Comparison of ENCODE assay signal across 13 cellular contexts in the genomic region with DNA sequence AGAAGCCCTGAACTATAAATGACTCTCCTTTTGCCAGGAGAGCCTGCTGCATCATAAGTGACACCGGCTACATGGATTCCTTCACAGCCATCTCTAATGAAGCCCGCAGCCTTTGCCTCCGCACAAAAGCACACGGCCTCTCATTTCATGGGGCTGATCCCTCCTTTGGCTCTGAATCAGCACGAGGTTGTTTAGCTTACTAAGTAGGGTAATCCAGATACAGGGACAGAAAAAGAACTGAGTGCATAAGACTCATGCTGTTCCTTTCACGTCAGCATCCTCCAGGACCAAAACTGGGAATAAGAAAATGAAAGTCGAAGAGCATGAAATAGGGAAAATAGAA.
DNase-seq lines count a peak whose midpoint lies in the region; ATAC-seq and TF ChIP-seq lines count a peak whose summit lies in the region.
"Had no signal": no experiment of that assay in that cellular context is flagged by ENCODE, and none has a peak within 500 bp of the region (broad histone marks: within the 10 kb centered on the region; RNA-seq: fewer than 3 reads in every experiment).

No MANE protein-coding gene starts in this region.

- ATAC-seq in Right ventricle myocardium superior (ENCODE audit: poor library complexity): peak; percentile 63
- ATAC-seq: left colon had no signal

- H3K4me1 ChIP-seq in adipocyte (ENCODE audit: control insufficient read depth, insufficient read depth, low read length) (peaks cover 18% of the 10 kb centered on the region), trophoblast cell (ENCODE audit: control insufficient read depth in 1 of 2, insufficient read depth in 2 of 2, low read length in 2 of 2) (peaks cover 0 to 3% of the 10 kb centered on the region in 2 experiments)

- peak overlapping the region; percentile 38 for H2BK120ac ChIP-seq in trophoblast cell (ENCODE audit: insufficient read depth, low read length, poor library complexity)

- intact Hi-C loops in Right ventricle myocardium superior (cut with DNase I): no loop called here

- no peak overlapping the region for H3K23ac ChIP-seq in trophoblast cell (ENCODE audit: low read length)

- H3K79me1 ChIP-seq in trophoblast cell (ENCODE audit: low read length): peaks cover 2% of the 10 kb centered on the region

- H3K14ac ChIP-seq in trophoblast cell (ENCODE audit: low read length): no peak overlapping the region

- H3K9me3 ChIP-seq in adipocyte (ENCODE audit: control insufficient read depth, low read length) (no peaks in the 10 kb centered on the region), trophoblast cell (ENCODE audit: insufficient read depth, low read depth, low read length) (no peaks in the 10 kb centered on the region)
- H3K9me3 ChIP-seq: tibial nerve had no signal

- H3K4me3 ChIP-seq in adipocyte (ENCODE audit: low read length) (no peak overlapping the region), trophoblast cell (ENCODE audit: low read depth, low read length) (no peak overlapping the region)
- H3K4me3 ChIP-seq: tibial nerve had no signal

- H3K27ac ChIP-seq in trophoblast cell (ENCODE audit: low read depth, low read length): no peak overlapping the region

- no peaks in the 10 kb centered on the region for H3K36me3 ChIP-seq in adipocyte (ENCODE audit: control insufficient read depth, insufficient read depth, low read length, severe bottlenecking)
- no peaks in the 10 kb centered on the region for H3K36me3 ChIP-seq in trophoblast cell (ENCODE audit: control insufficient read depth in 1 of 2, insufficient read depth in 2 of 2, low read length in 2 of 2)
- H3K36me3 ChIP-seq: tibial nerve had no signal

- H3K4ac ChIP-seq in trophoblast cell (ENCODE audit: low read depth, low read length): no peak overlapping the region

- H3K79me2 ChIP-seq in trophoblast cell (ENCODE audit: control insufficient read depth, insufficient read depth, low read length, poor library complexity): no peaks in the 10 kb centered on the region

- no peak overlapping the region for H4K12ac ChIP-seq in trophoblast cell (ENCODE audit: low read depth, low read length)

- H3K27me3 ChIP-seq in adipocyte (replicated peaks; ENCODE audit: control insufficient read depth, insufficient read depth, low read length) (no peaks in the 10 kb centered on the region), trophoblast cell (ENCODE audit: insufficient read depth, low read length) (no peaks in the 10 kb centered on the region)
- H3K27me3 ChIP-seq: tibial nerve had no signal

- H3K4me2 ChIP-seq in trophoblast cell (ENCODE audit: low read length): no peak overlapping the region

- peak overlapping the region; percentile 19 for H4K91ac ChIP-seq in trophoblast cell (ENCODE audit: low read depth, low read length)

- no peak overlapping the region for H2AK5ac ChIP-seq in trophoblast cell (ENCODE audit: low read length)

- H3K18ac ChIP-seq in trophoblast cell (ENCODE audit: low read length): no peak overlapping the region

- no peak overlapping the region for H2AFZ ChIP-seq in trophoblast cell (ENCODE audit: insufficient read depth, low read length, poor library complexity)

- peak; percentile 18 for DNase-seq in EH (ENCODE audit: low read depth)
- peak; percentile 65 for DNase-seq in adipocyte (ENCODE audit: low read depth)
- no peak for DNase-seq in Right ventricle myocardium superior
- no peak for DNase-seq in trophoblast cell
- no peak for DNase-seq in GM10248 (ENCODE audit: extremely low spot score)
- DNase-seq in NCI-H524 (lab: John Stamatoyannopoulos, UW): no peak
- DNase-seq in dermis blood vessel endothelial cell: no peak
- no peak for DNase-seq in UCSD-AML1 (lab: John Stamatoyannopoulos, UW; ENCODE audit: unreplicated experiment)
- DNase-seq: activated CD4-positive, alpha-beta T cell treated with anti-CD3 and anti-CD28 coated beads for 4 hours; left colon; NCI-H1048; T-helper 1 cell had no signal

- POLR2A ChIA-PET in GM10248 (lab: Yijun Ruan, JAX): no interaction called here

- no peak for TF ChIP-seq CTCF in GM10248 (IDR thresholded peaks at IDR 0.05; ENCODE audit: control extremely low read depth, extremely low read depth, low read depth, missing control alignments)

- no peak overlapping the region for H3K9ac ChIP-seq in adipocyte (ENCODE audit: low read length)
- H3K9ac ChIP-seq in trophoblast cell (ENCODE audit: low read length): no peak overlapping the region

- H2BK5ac ChIP-seq in trophoblast cell (ENCODE audit: low read depth, low read length, poor library complexity): no peak overlapping the region

- CTCF ChIA-PET in GM10248 (lab: Yijun Ruan, JAX): no interaction called here

- no peak overlapping the region for H4K8ac ChIP-seq in trophoblast cell (ENCODE audit: low read depth, low read length)

- H2BK12ac ChIP-seq in trophoblast cell (ENCODE audit: low read length): peak overlapping the region; percentile 64

- no CpG with 5 or more reads among the region's 7 CpGs for WGBS in trophoblast cell (ENCODE audit: extremely low coverage, insufficient coverage, insufficient read length)

Comparison
In these comparisons a context has a peak if more than half of its experiments do, and no peak if none do; other contexts are left out.
1. DNase-seq: peak in EH (single experiment) and adipocyte (single experiment); none in Right ventricle myocardium superior (single experiment), trophoblast cell (0 of 2), GM10248 (single experiment), NCI-H524 (0 of 2), dermis blood vessel endothelial cell (single experiment) and UCSD-AML1 (single experiment).